ENCODE assay signal across 1 cellular context in the genomic region with DNA sequence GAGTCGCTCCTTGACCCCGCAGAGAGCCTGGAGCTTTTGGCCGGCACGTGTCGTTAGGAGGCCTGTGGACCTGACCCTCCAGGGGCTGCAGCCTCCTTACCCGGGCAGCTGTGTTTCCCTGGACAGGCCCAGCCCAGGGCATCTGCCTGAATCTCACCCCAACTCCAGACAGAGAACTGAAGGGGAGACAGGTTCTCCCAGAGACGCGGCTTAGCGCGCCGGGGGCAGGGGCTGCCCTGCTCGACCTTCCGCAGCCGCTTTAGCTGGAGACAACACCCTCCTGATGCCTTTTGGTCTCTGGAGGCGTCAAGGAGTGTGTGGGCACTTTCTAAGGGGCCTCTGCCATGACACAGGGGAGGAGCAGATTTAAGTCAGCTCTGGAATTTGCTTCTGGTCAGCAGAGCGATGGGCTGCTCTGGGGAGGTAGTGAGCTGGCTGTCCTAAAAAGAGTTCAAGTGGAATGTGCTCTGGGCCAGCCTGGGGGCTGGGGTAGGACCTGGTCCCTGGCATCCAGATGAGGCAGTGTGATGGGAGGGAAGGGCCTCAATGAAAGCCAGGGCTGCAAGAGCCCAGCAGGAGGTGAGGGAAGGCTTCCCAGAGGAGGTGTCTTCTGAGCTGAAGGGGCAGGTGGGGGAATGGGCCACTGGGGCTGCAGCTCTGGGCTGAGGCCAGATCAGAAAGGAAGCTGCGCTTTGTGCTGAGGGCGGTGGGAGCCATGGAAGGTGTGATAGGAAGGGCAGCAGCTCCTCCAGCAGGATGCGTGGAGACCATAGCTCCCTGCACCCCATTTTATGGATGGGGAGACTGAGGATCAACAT.
A peak's percentile ranks its signal among the peaks of the same experiment; 100 is the strongest.
TF ChIP-seq lines count a peak whose summit lies in the region.

No MANE protein-coding gene starts in this region.

TF ChIP-seq in K562, 482 proteins besides CTCF, POLR2A, EP300 and RAD21:
- TF ChIP-seq CTBP1 (IDR thresholded peaks at IDR 0.05; ENCODE audit: borderline replicate concordance) (no peak), CEBPZ (IDR thresholded peaks at IDR 0.05; ENCODE audit: borderline replicate concordance, low read depth, low read length) (no peak), PTBP1 (IDR thresholded peaks at IDR 0.05; ENCODE audit: low read depth, low read length) (peak; percentile 90), TAL1 (IDR thresholded peaks at IDR 0.05) (no peak), BCOR (IDR thresholded peaks at IDR 0.05) (peak; percentile 93), CAMTA2 (CRISPR knock-in tag; conservative IDR thresholded peaks at IDR 0.05) (no peak), RBM25 (IDR thresholded peaks at IDR 0.05; ENCODE audit: low read depth, low read length, severe bottlenecking) (peak; percentile 93), ARID4B (CRISPR knock-in tag; IDR thresholded peaks at IDR 0.05) (peak; percentile 20; the same call in 1 of the 2 replicates), HDAC2 (IDR thresholded peaks at IDR 0.05) (peak; percentile 56), KDM1A (IDR thresholded peaks at IDR 0.05) (peak; percentile 60 to 77; a peak in 3 of 4 replicates), NCOA2 (IDR thresholded peaks at IDR 0.05; ENCODE audit: partially characterized antibody in 2 of 2) (no peak), SMARCA5 (IDR thresholded peaks at IDR 0.05) (peak; percentile 85), ZFP36 (IDR thresholded peaks at IDR 0.05; ENCODE audit: low read depth, low read length, partially characterized antibody) (peak; percentile 77)
- TF ChIP-seq, protein P1, sequence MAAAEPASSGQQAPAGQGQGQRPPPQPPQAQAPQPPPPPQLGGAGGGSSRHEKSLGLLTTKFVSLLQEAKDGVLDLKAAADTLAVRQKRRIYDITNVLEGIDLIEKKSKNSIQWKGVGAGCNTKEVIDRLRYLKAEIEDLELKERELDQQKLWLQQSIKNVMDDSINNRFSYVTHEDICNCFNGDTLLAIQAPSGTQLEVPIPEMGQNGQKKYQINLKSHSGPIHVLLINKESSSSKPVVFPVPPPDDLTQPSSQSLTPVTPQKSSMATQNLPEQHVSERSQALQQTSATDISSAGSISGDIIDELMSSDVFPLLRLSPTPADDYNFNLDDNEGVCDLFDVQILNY (CRISPR knock-in tag; IDR thresholded peaks at IDR 0.05), result no peak
